20 cellular contexts compared by ENCODE assay signal in genomic region chr2:240132651-240132980, GRCh38. TPM values are rescaled to one million over a fixed set of nuclear protein-coding genes. Genes with fewer than 3 reads are reported as not detected.
DNase-seq lines count a peak whose midpoint lies in the region; ATAC-seq and TF ChIP-seq lines count a peak whose summit lies in the region.
"Had no signal": no experiment of that assay in that cellular context is flagged by ENCODE, and none has a peak within 500 bp of the region (broad histone marks: within the 10 kb centered on the region; RNA-seq: fewer than 3 reads in every experiment).

No MANE protein-coding gene starts in this region.

- H3K9me3 ChIP-seq in heart right ventricle (no peaks in the 10 kb centered on the region), HAP-1 (no peaks in the 10 kb centered on the region)
- H3K9me3 ChIP-seq: A549 had no signal

- H3K27me3 ChIP-seq in heart right ventricle: no peaks in the 10 kb centered on the region
- H3K27me3 ChIP-seq in HAP-1 (ENCODE audit: low read depth): no peaks in the 10 kb centered on the region

- no peak for TF ChIP-seq CTCF in heart right ventricle (IDR thresholded peaks at IDR 0.05)
- TF ChIP-seq CTCF in type B pancreatic cell (conservative IDR thresholded peaks at IDR 0.05): no peak

- 97 to 98% methylated on average over 5 of the region's 5 CpGs for WGBS in heart right ventricle, 2 donors

- H3K4me1 ChIP-seq in heart right ventricle (peaks cover 8 to 22% (median 19%) of the 10 kb centered on the region in 9 donors), HAP-1 (peaks cover 4% of the 10 kb centered on the region; the same call in 1 of the 2 replicates)

- intact Hi-C loops in Right ventricle myocardium inferior (cut with DNase I): no loop called here
- intact Hi-C loops in heart right ventricle (cut with DNase I): no loop called here
- intact Hi-C loops in head of caudate nucleus (cut with DNase I): no loop called here
- intact Hi-C loops in posterior cingulate gyrus (cut with DNase I): no loop called here

- H3K27ac Mint-ChIP-seq in type B pancreatic cell: no peak overlapping the region
- H3K27ac Mint-ChIP-seq: IgD-negative memory B cell had no signal

- peaks cover 13% of the 10 kb centered on the region for H3K4me1 Mint-ChIP-seq in type B pancreatic cell (ENCODE audit: unreplicated experiment)

- peaks cover 3% of the 10 kb centered on the region for H3K36me3 Mint-ChIP-seq in type B pancreatic cell

- H3K36me3 ChIP-seq in heart right ventricle (peaks cover 0 to 65% (median 54%) of the 10 kb centered on the region in 9 donors), HAP-1 (replicated peaks) (peaks cover 55% of the 10 kb centered on the region)

- no peak for ATAC-seq in Right ventricle myocardium inferior
- ATAC-seq in heart right ventricle: no peak
- no peak for ATAC-seq in GM21619 (IDR thresholded peaks at IDR 0.05; ENCODE audit: unreplicated experiment)
- ATAC-seq: GM12878, HCT116 had no signal

- in situ Hi-C loops in HAP-1 (cut with MboI; ENCODE audit: low sequenced_read_pairs): no loop called here

- peak; percentile 17 for DNase-seq in Right ventricle myocardium inferior (ENCODE audit: missing footprints)
- DNase-seq in heart right ventricle: no peak
- DNase-seq in head of caudate nucleus: peak in 33 of 42 donors; percentile 18 to 79 (median 48)
- peak in 7 of 10 donors; percentile 45 to 89 (median 64) for DNase-seq in posterior cingulate gyrus
- peak; percentile 36 for DNase-seq in type B pancreatic cell (ENCODE audit: extremely low spot score, unreplicated experiment)
- no peak for DNase-seq in HAP-1 (ENCODE audit: low spot score in 2 of 2)
- no peak for DNase-seq in NCI-H187 (lab: John Stamatoyannopoulos, UW)
- DNase-seq: GM23248, MM.1S, NCI-H1092 treated with DMSO at 0.1 percent for 48 hours, NCI-H1694, NCI-H2107, NCI-H2227 treated with DMSO at 0.1 percent for 48 hours, NCI-H524 had no signal

- no peak overlapping the region for H3K4me3 Mint-ChIP-seq in type B pancreatic cell

- no peak overlapping the region for H3K27ac ChIP-seq in heart right ventricle
- H3K27ac ChIP-seq: A549, GM23248, HL-60 had no signal

- no peak overlapping the region for H3K4me3 ChIP-seq in heart right ventricle
- H3K4me3 ChIP-seq in HAP-1: no peak overlapping the region
- H3K4me3 ChIP-seq: A549, GM12878, GM23248 had no signal

- H3K9me3 Mint-ChIP-seq in type B pancreatic cell: no peaks in the 10 kb centered on the region
- H3K9me3 Mint-ChIP-seq: IgD-negative memory B cell had no signal

- peaks cover 4% of the 10 kb centered on the region for H3K27me3 Mint-ChIP-seq in type B pancreatic cell
- H3K27me3 Mint-ChIP-seq: IgD-negative memory B cell had no signal

RNA-seq across cellular contexts. Expression of gene COPS9, which starts 3.5 kb away (rescaled TPM):
- total RNA-seq in Right ventricle myocardium inferior (220 TPM), heart right ventricle (100 to 1,000 TPM; 135 to 229 (median 165) TPM), type B pancreatic cell (ENCODE audit: low replicate concordance) (131 and 156 TPM in 2 replicates)
- 100 to 1,000 TPM; 291 to 495 TPM for polyA plus RNA-seq in heart right ventricle

RNA-seq across cellular contexts. Expression of gene OTOS, which starts 7.8 kb away (rescaled TPM):
- total RNA-seq in Right ventricle myocardium inferior (not detected), heart right ventricle (not detected), type B pancreatic cell (ENCODE audit: low replicate concordance) (not detected in 2 replicates)
- not detected for polyA plus RNA-seq in heart right ventricle
- total RNA-seq: GM12878, GM23248 had no signal
- polyA plus RNA-seq: A549, GM12878, GM23248, IgD-negative memory B cell had no signal

Comparison
In these comparisons a context has a peak if more than half of its experiments do, and no peak if none do; other contexts are left out.
1. DNase-seq: peak in Right ventricle myocardium inferior (single experiment), head of caudate nucleus (33 of 42), posterior cingulate gyrus (7 of 10) and type B pancreatic cell (single experiment); none in heart right ventricle (0 of 2), HAP-1 (0 of 2) and NCI-H187 (0 of 2).